Comparison of ENCODE assay signal across 12 cellular contexts in genomic region chr12:106106129-106106566, GRCh38. TPM values are rescaled to one million over a fixed set of nuclear protein-coding genes. Genes with fewer than 3 reads are reported as not detected.
DNase-seq lines count a peak whose midpoint lies in the region; ATAC-seq and TF ChIP-seq lines count a peak whose summit lies in the region.
"Had no signal": no experiment of that assay in that cellular context is flagged by ENCODE, and none has a peak within 500 bp of the region (broad histone marks: within the 10 kb centered on the region; RNA-seq: fewer than 3 reads in every experiment).

No MANE protein-coding gene starts in this region.

- peak; percentile 27 for ATAC-seq in Right ventricle myocardium inferior
- peak; percentile 63 for ATAC-seq in left ventricle myocardium superior
- no peak for ATAC-seq in sciatic nerve

- TF ChIP-seq POLR2A in adrenal gland (IDR thresholded peaks at IDR 0.05), result no peak
- no peak for TF ChIP-seq POLR2A in vagina (IDR thresholded peaks at IDR 0.05)

- no peak for TF ChIP-seq CTCF in adrenal gland (IDR thresholded peaks at IDR 0.05)
- no peak for TF ChIP-seq CTCF in vagina (IDR thresholded peaks at IDR 0.05)

- H3K4me1 ChIP-seq in adrenal gland (replicated peaks in 1 of 2) (peaks cover 12 to 47% of the 10 kb centered on the region in 2 donors), vagina (peaks cover 72% of the 10 kb centered on the region)

- no peak for DNase-seq in Right ventricle myocardium inferior (ENCODE audit: missing footprints)
- DNase-seq in cardiac septum (ENCODE audit: low spot score), result no peak
- DNase-seq in adrenal gland, result peak in 4 of 7 donors; percentile 43 to 67 (median 50)
- DNase-seq in left ventricle myocardium superior, result no peak
- no peak for DNase-seq in vagina (ENCODE audit: extremely low spot score in 2 of 2)
- no peak for DNase-seq in NOMO-1 treated with DMSO at 0.1 percent for 48 hours (lab: John Stamatoyannopoulos, UW; ENCODE audit: unreplicated experiment)
- no peak for DNase-seq in NCI-H187 treated with DMSO at 0.1 percent for 48 hours (lab: John Stamatoyannopoulos, UW)
- DNase-seq in sciatic nerve (ENCODE audit: low spot score), result no peak
- DNase-seq: activated CD4-positive, alpha-beta T cell treated with anti-CD3 and anti-CD28 coated beads for 4 hours; DMS153; Karpas-422; SW 1271 had no signal

- intact Hi-C loops in Right ventricle myocardium inferior (cut with DNase I), result no loop called here
- intact Hi-C loops in cardiac septum (cut with DNase I), result no loop called here
- intact Hi-C loops in adrenal gland (cut with DNase I), result no loop called here
- intact Hi-C loops in left ventricle myocardium superior (cut with micrococcal nuclease), result no loop called here
- intact Hi-C loops in vagina (cut with DNase I), result no loop called here
- intact Hi-C loops in sciatic nerve (cut with DNase I), result no loop called here

- H3K27me3 ChIP-seq in adrenal gland, result no peaks in the 10 kb centered on the region
- no peaks in the 10 kb centered on the region for H3K27me3 ChIP-seq in vagina

- H3K4me3 ChIP-seq in adrenal gland (no peak overlapping the region), vagina (no peak overlapping the region)

- 29 to 40% (median 36%) methylated on average over 4 of the region's 4 CpGs for WGBS in adrenal gland, 4 donors

- H3K27ac ChIP-seq in adrenal gland (peak overlapping the region in 3 of 5 donors; percentile 14 to 57 (median 47)), vagina (peak overlapping the region; percentile 31)

- H3K36me3 ChIP-seq in adrenal gland (replicated peaks in 1 of 2), result no peaks in the 10 kb centered on the region
- H3K36me3 ChIP-seq in vagina, result peaks cover 0 to 3% of the 10 kb centered on the region in 2 donors

- no peaks in the 10 kb centered on the region for H3K9me3 ChIP-seq in adrenal gland (replicated peaks in 1 of 3)
- H3K9me3 ChIP-seq in vagina, result no peaks in the 10 kb centered on the region

RNA-seq across cellular contexts. Expression of gene NUAK1, which starts 32.6 kb away (rescaled TPM):
- 42.1 TPM for total RNA-seq in Right ventricle myocardium inferior
- total RNA-seq in cardiac septum, result 66.8 TPM
- 10 to 100 TPM in 5 of 8 donors, 1 to 10 TPM in 3; 5.8 to 15.1 (median 10.4) TPM for total RNA-seq in adrenal gland
- polyA plus RNA-seq in adrenal gland, result 1 to 10 TPM; 2.4 to 4.6 (median 3.0) TPM
- 38.8 TPM for total RNA-seq in left ventricle myocardium superior
- total RNA-seq in vagina, result 22.8 TPM
- total RNA-seq in sciatic nerve, result 38.6 TPM

Comparison
In these comparisons a context has a peak if more than half of its experiments do, and no peak if none do; other contexts are left out.
1. DNase-seq: peak in adrenal gland (4 of 7); none in Right ventricle myocardium inferior (single experiment), cardiac septum (single experiment), left ventricle myocardium superior (single experiment), vagina (0 of 2), NOMO-1 treated with DMSO at 0.1 percent for 48 hours (single experiment), NCI-H187 treated with DMSO at 0.1 percent for 48 hours (single experiment) and sciatic nerve (single experiment).